In genomic region chr19:858868-859843, GRCh38 we compare ENCODE assay signal across 1 cellular context.
TF ChIP-seq lines count a peak whose summit lies in the region.

Gene CFD (plus strand): TSS chr19:859664. CDS start chr19:859690, 26 bp downstream.

TF ChIP-seq in HepG2, 621 proteins besides CTCF, POLR2A, EP300 and RAD21 (continued from another document):
- TF ChIP-seq ZNF687 (CRISPR knock-in tag; IDR thresholded peaks at IDR 0.05) (peak; percentile 45), REPIN1 (CRISPR knock-in tag; IDR thresholded peaks at IDR 0.05; ENCODE audit: borderline replicate concordance, low read depth) (no peak), ZNF83 (CRISPR knock-in tag; IDR thresholded peaks at IDR 0.05; ENCODE audit: borderline replicate concordance) (no peak), FOXA3 (CRISPR knock-in tag; IDR thresholded peaks at IDR 0.05) (peak; percentile 67), ZHX1 (CRISPR knock-in tag; IDR thresholded peaks at IDR 0.05; ENCODE audit: low read depth) (no peak), ZNF276 (CRISPR knock-in tag; IDR thresholded peaks at IDR 0.05; ENCODE audit: low read depth) (0 out of 2 replicates have a peak, but pooled peaks have one; percentile 38), FOXP1 (IDR thresholded peaks at IDR 0.05) (no peak), FOXP1 (CRISPR knock-in tag; IDR thresholded peaks at IDR 0.05) (peak; percentile 38; the same call in 1 of the 2 replicates), ZNF329 (CRISPR knock-in tag; IDR thresholded peaks at IDR 0.05; ENCODE audit: low read depth) (peak; percentile 100), HHEX (CRISPR knock-in tag; IDR thresholded peaks at IDR 0.05) (no peak), HIC2 (CRISPR knock-in tag; IDR thresholded peaks at IDR 0.05; ENCODE audit: low read depth) (no peak), TAF1 (CRISPR knock-in tag; IDR thresholded peaks at IDR 0.05) (0 out of 2 replicates have a peak, but pooled peaks have one; percentile 16), ZNF281 (CRISPR knock-in tag; IDR thresholded peaks at IDR 0.05; ENCODE audit: borderline replicate concordance) (0 out of 2 replicates have a peak, but pooled peaks have one; percentile 16), ZNF136 (CRISPR knock-in tag; IDR thresholded peaks at IDR 0.05; ENCODE audit: low read depth) (0 out of 2 replicates have a peak, but pooled peaks have one; percentile 37), ETV5 (CRISPR knock-in tag; IDR thresholded peaks at IDR 0.05; ENCODE audit: borderline replicate concordance) (no peak), ZNF781 (CRISPR knock-in tag; IDR thresholded peaks at IDR 0.05; ENCODE audit: borderline replicate concordance, not compliant biosample characterization) (no peak), ZNF235 (CRISPR knock-in tag; IDR thresholded peaks at IDR 0.05; ENCODE audit: borderline replicate concordance) (no peak), CEBPG (CRISPR knock-in tag; IDR thresholded peaks at IDR 0.05) (peak; percentile 58), MIER2 (CRISPR knock-in tag; IDR thresholded peaks at IDR 0.05) (no peak), SOX6 (IDR thresholded peaks at IDR 0.05) (no peak), SOX6 (CRISPR knock-in tag; IDR thresholded peaks at IDR 0.05) (peak; percentile 19; the same call in 1 of the 2 replicates), ZSCAN5A (CRISPR knock-in tag; IDR thresholded peaks at IDR 0.05; ENCODE audit: borderline replicate concordance) (no peak)
- TF ChIP-seq, protein P1, sequence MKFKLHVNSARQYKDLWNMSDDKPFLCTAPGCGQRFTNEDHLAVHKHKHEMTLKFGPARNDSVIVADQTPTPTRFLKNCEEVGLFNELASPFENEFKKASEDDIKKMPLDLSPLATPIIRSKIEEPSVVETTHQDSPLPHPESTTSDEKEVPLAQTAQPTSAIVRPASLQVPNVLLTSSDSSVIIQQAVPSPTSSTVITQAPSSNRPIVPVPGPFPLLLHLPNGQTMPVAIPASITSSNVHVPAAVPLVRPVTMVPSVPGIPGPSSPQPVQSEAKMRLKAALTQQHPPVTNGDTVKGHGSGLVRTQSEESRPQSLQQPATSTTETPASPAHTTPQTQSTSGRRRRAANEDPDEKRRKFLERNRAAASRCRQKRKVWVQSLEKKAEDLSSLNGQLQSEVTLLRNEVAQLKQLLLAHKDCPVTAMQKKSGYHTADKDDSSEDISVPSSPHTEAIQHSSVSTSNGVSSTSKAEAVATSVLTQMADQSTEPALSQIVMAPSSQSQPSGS (CRISPR knock-in tag; IDR thresholded peaks at IDR 0.05), result no peak
- TF ChIP-seq, protein P2, sequence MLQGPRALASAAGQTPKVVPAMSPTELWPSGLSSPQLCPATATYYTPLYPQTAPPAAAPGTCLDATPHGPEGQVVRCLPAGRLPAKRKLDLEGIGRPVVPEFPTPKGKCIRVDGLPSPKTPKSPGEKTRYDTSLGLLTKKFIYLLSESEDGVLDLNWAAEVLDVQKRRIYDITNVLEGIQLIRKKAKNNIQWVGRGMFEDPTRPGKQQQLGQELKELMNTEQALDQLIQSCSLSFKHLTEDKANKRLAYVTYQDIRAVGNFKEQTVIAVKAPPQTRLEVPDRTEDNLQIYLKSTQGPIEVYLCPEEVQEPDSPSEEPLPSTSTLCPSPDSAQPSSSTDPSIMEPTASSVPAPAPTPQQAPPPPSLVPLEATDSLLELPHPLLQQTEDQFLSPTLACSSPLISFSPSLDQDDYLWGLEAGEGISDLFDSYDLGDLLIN (CRISPR knock-in tag; IDR thresholded peaks at IDR 0.05; ENCODE audit: borderline replicate concordance), result no peak
